Comparison of ENCODE assay signal across 22 cellular contexts in the genomic region with DNA sequence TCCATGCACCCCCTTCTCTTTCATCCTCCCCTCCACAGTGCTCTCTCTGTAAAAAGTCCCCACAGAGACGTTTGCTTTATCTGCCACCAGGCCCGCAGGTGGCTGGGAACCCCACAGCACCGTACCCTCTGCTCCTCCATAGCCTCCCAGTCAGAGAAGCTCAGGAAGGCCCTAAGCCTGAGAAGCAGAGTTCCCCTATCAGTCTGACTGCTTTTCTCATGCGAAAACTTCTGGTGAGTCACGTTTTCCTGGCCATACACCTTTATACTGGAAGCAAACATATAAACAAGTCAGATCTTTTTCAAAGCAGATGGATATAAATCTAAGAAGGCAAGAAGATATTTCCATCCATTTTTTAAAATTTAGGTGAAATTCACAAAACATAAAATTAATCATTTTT. TPM values are rescaled to one million over a fixed set of nuclear protein-coding genes. Genes with fewer than 3 reads are reported as not detected.
DNase-seq lines count a peak whose midpoint lies in the region; ATAC-seq, FAIRE-seq and TF ChIP-seq lines count a peak whose summit lies in the region.
"Had no signal": no experiment of that assay in that cellular context is flagged by ENCODE, and none has a peak within 500 bp of the region (broad histone marks: within the 10 kb centered on the region; RNA-seq: fewer than 3 reads in every experiment).

No MANE protein-coding gene starts in this region.

- H3K9me3 Mint-ChIP-seq in WTC11, result peaks cover 10% of the 10 kb centered on the region; the same call in 1 of the 2 replicates
- H3K9me3 Mint-ChIP-seq: CD8-positive, alpha-beta T cell; dendritic cell treated with granulocyte-macrophage colony-stimulating factor and Interleukin-4, amounts not matched to agents 40 ng/mL and 50 ng/mL, for 4 days; mesothelial cell of epicardium; neural progenitor cell; T-cell had no signal

- no peaks in the 10 kb centered on the region for H3K36me3 Mint-ChIP-seq in WTC11
- H3K36me3 Mint-ChIP-seq: CD8-positive, alpha-beta T cell; mesothelial cell of epicardium; neural progenitor cell; T-cell had no signal

- peak overlapping the region; percentile 12 to 94 (median 90); a peak in 20 of 22 replicates for H3K4me2 ChIP-seq in BLaER1 treated with 17β-estradiol and CSF1 and Interleukin-3, amounts not matched to agents 10 nM and 100 nM
- H3K4me2 ChIP-seq: hepatocyte, neural progenitor cell had no signal

- peaks cover 62 to 90% (median 78%) of the 10 kb centered on the region in 10 experiments for H3K4me1 ChIP-seq in BLaER1 treated with 17β-estradiol and CSF1 and Interleukin-3, amounts not matched to agents 10 nM and 100 nM
- H3K4me1 ChIP-seq in psoas muscle, result peaks cover 35% of the 10 kb centered on the region
- H3K4me1 ChIP-seq: neural progenitor cell had no signal

- H3K36me3 ChIP-seq in BLaER1 treated with 17β-estradiol and CSF1 and Interleukin-3, amounts not matched to agents 10 nM and 100 nM, result peaks cover 0 to 5% (median 0%) of the 10 kb centered on the region in 11 experiments; a peak in 4 of 22 replicates
- no peaks in the 10 kb centered on the region for H3K36me3 ChIP-seq in psoas muscle (ENCODE audit: insufficient read depth in 1 of 2, low read depth in 1 of 2)
- H3K36me3 ChIP-seq: cardiac muscle cell, neural progenitor cell had no signal

- H3K27me3 Mint-ChIP-seq in WTC11 (ENCODE audit: low read depth), result no peaks in the 10 kb centered on the region
- H3K27me3 Mint-ChIP-seq: dendritic cell treated with granulocyte-macrophage colony-stimulating factor and Interleukin-4, amounts not matched to agents 40 ng/mL and 50 ng/mL, for 4 days; progenitor cell of endocrine pancreas; T-cell had no signal

- WGBS in psoas muscle, 3 donors, result 93 to 99% (median 93%) methylated on average over 5 of the region's 5 CpGs

- no peaks in the 10 kb centered on the region for H3K27me3 ChIP-seq in BLaER1 treated with 17β-estradiol and CSF1 and Interleukin-3, amounts not matched to agents 10 nM and 100 nM
- H3K27me3 ChIP-seq in psoas muscle (ENCODE audit: insufficient read depth in 3 of 3, low read length in 2 of 3), result no peaks in the 10 kb centered on the region
- H3K27me3 ChIP-seq: cardiac muscle cell, hepatocyte, neural progenitor cell had no signal

- H3K4me1 Mint-ChIP-seq in WTC11, result peaks cover 8% of the 10 kb centered on the region
- H3K4me1 Mint-ChIP-seq: mesothelial cell of epicardium, neural progenitor cell had no signal

- peak overlapping the region in 10 of 11 experiments; percentile 84 to 100 (median 98); a peak in 21 of 22 replicates for H3K27ac ChIP-seq in BLaER1 treated with 17β-estradiol and CSF1 and Interleukin-3, amounts not matched to agents 10 nM and 100 nM
- no peak overlapping the region for H3K27ac ChIP-seq in psoas muscle
- H3K27ac ChIP-seq: cardiac muscle cell, hepatocyte, neural progenitor cell had no signal

- no peaks in the 10 kb centered on the region for H4K20me1 ChIP-seq in BLaER1 treated with 17β-estradiol and CSF1 and Interleukin-3, amounts not matched to agents 10 nM and 100 nM

- intact Hi-C loops in sciatic nerve (cut with DNase I) (no loop called here), psoas muscle (cut with DNase I) (loop anchor here (5.0 kb wide), 2 partner anchors 48 to 193 kb away; no protein-coding TSS in a partner anchor)

- peak overlapping the region in 5 of 10 experiments; percentile 21 to 63 (median 39); a peak in 6 of 20 replicates for H3K4me3 ChIP-seq in BLaER1 treated with 17β-estradiol and CSF1 and Interleukin-3, amounts not matched to agents 10 nM and 100 nM
- no peak overlapping the region for H3K4me3 ChIP-seq in psoas muscle
- H3K4me3 ChIP-seq: cardiac muscle cell, hepatocyte, neural progenitor cell had no signal

- no peak for TF ChIP-seq CTCF in WTC11 (IDR thresholded peaks at IDR 0.05)
- no peak for TF ChIP-seq CTCF in psoas muscle (IDR thresholded peaks at IDR 0.05)

- 0 out of 2 replicates have a peak overlapping the region, but pooled peaks have one; percentile 30 for H3K27ac Mint-ChIP-seq in WTC11
- H3K27ac Mint-ChIP-seq: CD8-positive, alpha-beta T cell; dendritic cell treated with granulocyte-macrophage colony-stimulating factor and Interleukin-4, amounts not matched to agents 40 ng/mL and 50 ng/mL, for 4 days; mesothelial cell of epicardium; neural progenitor cell; progenitor cell of endocrine pancreas; T-cell had no signal

- H3K4me3 Mint-ChIP-seq in WTC11, result no peak overlapping the region
- H3K4me3 Mint-ChIP-seq: activated T-cell treated with anti-CD3 and anti-CD28 coated beads, Interleukin-2, amount 50 U/mL, for 72 hours; CD8-positive, alpha-beta T cell; dendritic cell treated with granulocyte-macrophage colony-stimulating factor and Interleukin-4, amounts not matched to agents 40 ng/mL and 50 ng/mL, for 4 days; mesothelial cell of epicardium; neural progenitor cell; T-cell had no signal

- H3K9ac ChIP-seq in BLaER1 treated with 17β-estradiol and CSF1 and Interleukin-3, amounts not matched to agents 10 nM and 100 nM, result peak overlapping the region in 9 of 11 experiments; percentile 22 to 96 (median 93); a peak in 16 of 22 replicates
- H3K9ac ChIP-seq: neural progenitor cell had no signal

- FAIRE-seq in GM19239 (lab: Jason Lieb, UNC), result peak; percentile 87

- CTCF ChIA-PET in WTC11 (lab: Charles Lee), result interaction anchor here (1.0 kb wide), 1 partner anchor 190 kb away, joined by 4 read pairs; no protein-coding TSS in a partner anchor

- peaks cover 0 to 39% (median 28%) of the 10 kb centered on the region in 11 experiments; a peak in 19 of 22 replicates for H3K9me3 ChIP-seq in BLaER1 treated with 17β-estradiol and CSF1 and Interleukin-3, amounts not matched to agents 10 nM and 100 nM (replicated peaks in 1 of 11)
- H3K9me3 ChIP-seq in psoas muscle, result no peaks in the 10 kb centered on the region

- DNase-seq in GM19239 (ENCODE audit: insufficient read length, low spot score) (no peak), WTC11 (ENCODE audit: low spot score) (no peak), iPS-NIHi7 (ENCODE audit: extremely low spot score) (peak; percentile 34), retina (no peak), NCI-H774 (lab: John Stamatoyannopoulos, UW) (no peak), sciatic nerve (ENCODE audit: low spot score) (no peak), psoas muscle (no peak)
- DNase-seq: activated CD4-positive, alpha-beta T cell treated with anti-CD3 and anti-CD28 coated beads, Interleukin-2, amount 50 U/mL, for 48 hours; activated T-cell treated with anti-CD3 and anti-CD28 coated beads, Interleukin-2, amount 50 U/mL, for 72 hours; CD8-positive, alpha-beta T cell; foreskin fibroblast; NCI-H1417; NCI-H524 treated with DMSO at 0.1 percent for 48 hours; Right ventricle myocardium superior; T-cell had no signal

- POLR2A ChIA-PET in WTC11 (lab: Charles Lee), result no interaction called here

- ATAC-seq in WTC11, result peak; percentile 75
- ATAC-seq in sciatic nerve, result no peak
- ATAC-seq in psoas muscle, result no peak
- ATAC-seq: activated T-cell treated with anti-CD3 and anti-CD28 coated beads, Interleukin-2, amount 50 U/mL, for 72 hours; CD8-positive, alpha-beta T cell; T-cell had no signal

TF ChIP-seq in WTC11, 78 proteins besides CTCF, POLR2A, EP300 and RAD21:
- TF ChIP-seq ZNF219 (CRISPR knock-in tag; IDR thresholded peaks at IDR 0.05; ENCODE audit: borderline replicate concordance), result no peak
- no peak for TF ChIP-seq ZNF263 (CRISPR knock-in tag; IDR thresholded peaks at IDR 0.05; ENCODE audit: low read depth)
- TF ChIP-seq, protein P1, sequence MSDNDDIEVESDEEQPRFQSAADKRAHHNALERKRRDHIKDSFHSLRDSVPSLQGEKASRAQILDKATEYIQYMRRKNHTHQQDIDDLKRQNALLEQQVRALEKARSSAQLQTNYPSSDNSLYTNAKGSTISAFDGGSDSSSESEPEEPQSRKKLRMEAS (CRISPR knock-in tag; IDR thresholded peaks at IDR 0.05), result no peak
- TF ChIP-seq FOXP1 (CRISPR knock-in tag; IDR thresholded peaks at IDR 0.05; ENCODE audit: borderline replicate concordance), result no peak
- TF ChIP-seq NR3C1 (CRISPR knock-in tag; conservative IDR thresholded peaks at IDR 0.05; ENCODE audit: low read depth), result no peak
- TF ChIP-seq, protein P2, sequence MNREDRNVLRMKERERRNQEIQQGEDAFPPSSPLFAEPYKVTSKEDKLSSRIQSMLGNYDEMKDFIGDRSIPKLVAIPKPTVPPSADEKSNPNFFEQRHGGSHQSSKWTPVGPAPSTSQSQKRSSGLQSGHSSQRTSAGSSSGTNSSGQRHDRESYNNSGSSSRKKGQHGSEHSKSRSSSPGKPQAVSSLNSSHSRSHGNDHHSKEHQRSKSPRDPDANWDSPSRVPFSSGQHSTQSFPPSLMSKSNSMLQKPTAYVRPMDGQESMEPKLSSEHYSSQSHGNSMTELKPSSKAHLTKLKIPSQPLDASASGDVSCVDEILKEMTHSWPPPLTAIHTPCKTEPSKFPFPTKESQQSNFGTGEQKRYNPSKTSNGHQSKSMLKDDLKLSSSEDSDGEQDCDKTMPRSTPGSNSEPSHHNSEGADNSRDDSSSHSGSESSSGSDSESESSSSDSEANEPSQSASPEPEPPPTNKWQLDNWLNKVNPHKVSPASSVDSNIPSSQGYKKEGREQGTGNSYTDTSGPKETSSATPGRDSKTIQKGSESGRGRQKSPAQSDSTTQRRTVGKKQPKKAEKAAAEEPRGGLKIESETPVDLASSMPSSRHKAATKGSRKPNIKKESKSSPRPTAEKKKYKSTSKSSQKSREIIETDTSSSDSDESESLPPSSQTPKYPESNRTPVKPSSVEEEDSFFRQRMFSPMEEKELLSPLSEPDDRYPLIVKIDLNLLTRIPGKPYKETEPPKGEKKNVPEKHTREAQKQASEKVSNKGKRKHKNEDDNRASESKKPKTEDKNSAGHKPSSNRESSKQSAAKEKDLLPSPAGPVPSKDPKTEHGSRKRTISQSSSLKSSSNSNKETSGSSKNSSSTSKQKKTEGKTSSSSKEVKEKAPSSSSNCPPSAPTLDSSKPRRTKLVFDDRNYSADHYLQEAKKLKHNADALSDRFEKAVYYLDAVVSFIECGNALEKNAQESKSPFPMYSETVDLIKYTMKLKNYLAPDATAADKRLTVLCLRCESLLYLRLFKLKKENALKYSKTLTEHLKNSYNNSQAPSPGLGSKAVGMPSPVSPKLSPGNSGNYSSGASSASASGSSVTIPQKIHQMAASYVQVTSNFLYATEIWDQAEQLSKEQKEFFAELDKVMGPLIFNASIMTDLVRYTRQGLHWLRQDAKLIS (CRISPR knock-in tag; IDR thresholded peaks at IDR 0.05; ENCODE audit: borderline replicate concordance), result no peak

RNA-seq across cellular contexts. Expression of a gene that starts 51.5 kb away (rescaled TPM):
- 22.2 to 30.7 TPM (median 25.5 TPM) in 3 replicates for total RNA-seq in WTC11 (2021)
- total RNA-seq in sciatic nerve, result 75.9 TPM
- total RNA-seq in psoas muscle, result 10 to 100 TPM; 63.9 to 92.6 (median 70.3) TPM
- polyA plus RNA-seq in psoas muscle, result 10 to 100 TPM; 17.1 to 52.6 (median 21.0) TPM
